In genomic region chr15:75738647-75739325, GRCh38 we compare ENCODE assay signal across 8 cellular contexts. TPM values are rescaled to one million over a fixed set of nuclear protein-coding genes. Genes with fewer than 3 reads are reported as not detected.
DNase-seq lines count a peak whose midpoint lies in the region; TF ChIP-seq lines count a peak whose summit lies in the region.

No MANE protein-coding gene starts in this region.

- H3K4me1 Mint-ChIP-seq in activated T-helper 2 cell treated with anti-CD3 and anti-CD28 coated beads, Interferon-gamma antibody, Interleukin-2, Interleukin-4, amounts not matched to agents 10 μg/mL and 5 μg/mL and 100 μg/mL, durations not matched to agents 14 hours and 24 hours and 36 hours (ENCODE audit: low read depth), result peaks cover 7% of the 10 kb centered on the region
- peaks cover 34% of the 10 kb centered on the region for H3K4me1 Mint-ChIP-seq in nephron

- H3K27ac ChIP-seq in RWPE1, result peak overlapping the region; percentile 68

- peak overlapping the region; percentile 86 for H3K4me3 Mint-ChIP-seq in activated T-helper 2 cell treated with anti-CD3 and anti-CD28 coated beads, Interferon-gamma antibody, Interleukin-2, Interleukin-4, amounts not matched to agents 10 μg/mL and 5 μg/mL and 100 μg/mL, durations not matched to agents 14 hours and 24 hours and 36 hours (ENCODE audit: low read depth)
- peak overlapping the region; percentile 94 to 97 (median 96) for H3K4me3 Mint-ChIP-seq in nephron

- intact Hi-C loops in activated T-helper 2 cell treated with anti-CD3 and anti-CD28 coated beads, Interferon-gamma antibody, Interleukin-2, Interleukin-4, amounts not matched to agents 10 μg/mL and 5 μg/mL and 100 μg/mL, durations not matched to agents 14 hours and 24 hours and 36 hours (cut with micrococcal nuclease), result loop anchor here (5.0 to 10.0 kb wide), 3 partner anchors 186 to 866 kb away; partner anchors contain the start of genes SCAMP2 and SIN3A

- TF ChIP-seq CTCF in LNCaP clone FGC (IDR thresholded peaks at IDR 0.05; ENCODE audit: control insufficient read depth, extremely low read depth, insufficient read depth), result no peak
- no peak for TF ChIP-seq CTCF in RWPE1 (conservative IDR thresholded peaks at IDR 0.05; ENCODE audit: low read depth)
- TF ChIP-seq CTCF in nephron (IDR thresholded peaks at IDR 0.05; ENCODE audit: unreplicated experiment in 3 of 3), result no peak

- H3K27ac Mint-ChIP-seq in activated T-helper 2 cell treated with anti-CD3 and anti-CD28 coated beads, Interferon-gamma antibody, Interleukin-2, Interleukin-4, amounts not matched to agents 10 μg/mL and 5 μg/mL and 100 μg/mL, durations not matched to agents 14 hours and 24 hours and 36 hours, result peak overlapping the region; percentile 23
- no peak overlapping the region for H3K27ac Mint-ChIP-seq in nephron

- CTCF ChIA-PET in RWPE1 (lab: Yijun Ruan, JAX), result no interaction called here

- POLR2A ChIA-PET in RWPE1 (lab: Yijun Ruan, JAX; ENCODE audit: low non-redundant PET), result interaction anchor here (0.7 kb wide), 1 partner anchor 52 kb away, joined by 6 read pairs; no protein-coding TSS in a partner anchor

- H3K9me3 Mint-ChIP-seq in activated T-helper 2 cell treated with anti-CD3 and anti-CD28 coated beads, Interferon-gamma antibody, Interleukin-2, Interleukin-4, amounts not matched to agents 10 μg/mL and 5 μg/mL and 100 μg/mL, durations not matched to agents 14 hours and 24 hours and 36 hours, result no peaks in the 10 kb centered on the region
- peaks cover 2% of the 10 kb centered on the region for H3K9me3 Mint-ChIP-seq in nephron

- H3K36me3 Mint-ChIP-seq in activated T-helper 2 cell treated with anti-CD3 and anti-CD28 coated beads, Interferon-gamma antibody, Interleukin-2, Interleukin-4, amounts not matched to agents 10 μg/mL and 5 μg/mL and 100 μg/mL, durations not matched to agents 14 hours and 24 hours and 36 hours (ENCODE audit: low read depth), result no peaks in the 10 kb centered on the region
- H3K36me3 Mint-ChIP-seq in nephron (ENCODE audit: low read depth), result no peaks in the 10 kb centered on the region

- peak; percentile 56 for DNase-seq in DMS79 treated with DMSO at 0.1 percent for 48 hours (lab: John Stamatoyannopoulos, UW)
- DNase-seq in GOT3 (lab: John Stamatoyannopoulos, UW), result peak; percentile 56
- peak; percentile 79 for DNase-seq in LNCaP clone FGC (ENCODE audit: low read depth)
- DNase-seq in RWPE1 (ENCODE audit: low spot score), result peak; percentile 97
- DNase-seq in activated T-helper 2 cell treated with anti-CD3 and anti-CD28 coated beads, Interferon-gamma antibody, Interleukin-2, Interleukin-4, amounts not matched to agents 10 μg/mL and 5 μg/mL and 100 μg/mL, durations not matched to agents 14 hours and 24 hours and 36 hours (ENCODE audit: low spot score), result peak; percentile 88
- peak; percentile 84 for DNase-seq in fibroblast of peridontal ligament (ENCODE audit: extremely low read depth)
- DNase-seq in stimulated activated naive CD4-positive, alpha-beta T cell (lab: John Stamatoyannopoulos, UW), result peak; percentile 81 to 91 (median 85)

- peak overlapping the region; percentile 65 for H3K4me3 ChIP-seq in LNCaP clone FGC (ENCODE audit: low read depth, low read length)

- H3K27me3 Mint-ChIP-seq in activated T-helper 2 cell treated with anti-CD3 and anti-CD28 coated beads, Interferon-gamma antibody, Interleukin-2, Interleukin-4, amounts not matched to agents 10 μg/mL and 5 μg/mL and 100 μg/mL, durations not matched to agents 14 hours and 24 hours and 36 hours (ENCODE audit: low read depth), result peaks cover 32% of the 10 kb centered on the region
- H3K27me3 Mint-ChIP-seq in nephron (ENCODE audit: low read depth), result peaks cover 10% of the 10 kb centered on the region

RNA-seq across cellular contexts. Expression of gene CSPG4, which starts 26.1 kb away (rescaled TPM):
- 0.02 TPM in 1 of 2 replicates, not detected in the other for total RNA-seq in activated T-helper 2 cell treated with anti-CD3 and anti-CD28 coated beads, Interferon-gamma antibody, Interleukin-2, Interleukin-4, amounts not matched to agents 10 μg/mL and 5 μg/mL and 100 μg/mL, durations not matched to agents 14 hours and 24 hours and 36 hours

Comparison
In these comparisons a context has a peak if more than half of its experiments do, and no peak if none do; other contexts are left out.
1. Peak in every context shown above with its lines: DNase-seq, H3K4me3 ChIP-seq and H3K27ac ChIP-seq.